Comparison of ENCODE assay signal across 14 cellular contexts in genomic region chr1:21552715-21553114, GRCh38. TPM values are rescaled to one million over a fixed set of nuclear protein-coding genes. Genes with fewer than 3 reads are reported as not detected.
A peak's percentile ranks its signal among the peaks of the same experiment; 100 is the strongest.
DNase-seq lines count a peak whose midpoint lies in the region; ATAC-seq and TF ChIP-seq lines count a peak whose summit lies in the region.
"Had no signal": no experiment of that assay in that cellular context is flagged by ENCODE, and none has a peak within 500 bp of the region (broad histone marks: within the 10 kb centered on the region; RNA-seq: fewer than 3 reads in every experiment).

No MANE protein-coding gene starts in this region.

- in situ Hi-C loops in mammary epithelial cell (cut with MboI; ENCODE audit: low sequenced_read_pairs in 2 of 2), result no loop called here

- peak; percentile 18; the same call in 1 of the 2 replicates for TF ChIP-seq CTCF in AG10803 (conservative IDR thresholded peaks at IDR 0.05; ENCODE audit: low read length)
- TF ChIP-seq CTCF in mammary epithelial cell (conservative IDR thresholded peaks at IDR 0.05 in 1 of 2, IDR thresholded peaks at IDR 0.05 in 1 of 2; ENCODE audit: extremely low read depth in 1 of 2, insufficient read depth in 1 of 2, low read depth in 1 of 2, low read length in 2 of 2), result no peak

- H3K4me2 ChIP-seq in mammary epithelial cell (ENCODE audit: insufficient read depth, low read depth, low read length), result no peak overlapping the region

- no peak overlapping the region for H3K27ac ChIP-seq in mammary epithelial cell (ENCODE audit: insufficient read depth, low read depth, low read length)
- H3K27ac ChIP-seq: body of pancreas had no signal

- ATAC-seq in HG03457 (IDR thresholded peaks at IDR 0.05; ENCODE audit: unreplicated experiment), result no peak
- ATAC-seq: body of pancreas had no signal

- dilution Hi-C loops in mammary epithelial cell (cut with HindIII; ENCODE audit: low sequenced_read_pairs), result loop anchor here (5.0 kb wide), 1 partner anchor 305 kb away; no protein-coding TSS in a partner anchor

- H3K9me3 ChIP-seq in mammary epithelial cell (replicated peaks; ENCODE audit: insufficient read depth, low read length), result no peaks in the 10 kb centered on the region
- H3K9me3 ChIP-seq: body of pancreas had no signal

- H3K4me3 ChIP-seq in AG10803 (ENCODE audit: low read length) (no peak overlapping the region), mammary epithelial cell (replicated peaks in 1 of 3; ENCODE audit: insufficient read depth in 1 of 3, low read depth in 2 of 3, low read length in 3 of 3) (no peak overlapping the region)
- H3K4me3 ChIP-seq in Jurkat, Clone E6-1 (ENCODE audit: low read length), result no peak overlapping the region
- H3K4me3 ChIP-seq: body of pancreas had no signal

- H2AFZ ChIP-seq in mammary epithelial cell (ENCODE audit: low read depth, low read length), result no peak overlapping the region

- 16% methylated on average over 1 of the region's 1 CpG for WGBS in mammary epithelial cell (ENCODE audit: low coverage, missing lambda C conversion rate)

- intact Hi-C loops in mammary epithelial cell (cut with micrococcal nuclease), result no loop called here

- no peak overlapping the region for H3K9ac ChIP-seq in mammary epithelial cell (ENCODE audit: insufficient read depth, low read length)

- no TSS peak for BruUV-seq in mammary epithelial cell (replicated peaks; lab: Mats Ljungman, UMichigan)

- H3K27me3 ChIP-seq in mammary epithelial cell (ENCODE audit: insufficient read depth, low read length), result no peaks in the 10 kb centered on the region
- H3K27me3 ChIP-seq: body of pancreas had no signal

- DNase-seq in AG10803 (ENCODE audit: low read depth) (peak; percentile 98), mammary epithelial cell (peak; percentile 63), kidney glomerular epithelial cell (lab: John Stamatoyannopoulos, UW) (peak; percentile 63), retina (no peak), amygdala (lab: John Stamatoyannopoulos, UW) (no peak), D341Med (ENCODE audit: low spot score) (no peak)
- peak; percentile 15 for DNase-seq in Jurkat, Clone E6-1 (ENCODE audit: low read depth, low spot score)
- DNase-seq: body of pancreas; CD8-positive, alpha-beta memory T cell; hypothalamus; naive B cell; NCI-H2029 had no signal

- no peaks in the 10 kb centered on the region for H3K79me2 ChIP-seq in mammary epithelial cell (ENCODE audit: insufficient read depth, low read length)

- H4K20me1 ChIP-seq in mammary epithelial cell (ENCODE audit: insufficient read depth, low read length), result no peaks in the 10 kb centered on the region

- H3K36me3 ChIP-seq in mammary epithelial cell (ENCODE audit: insufficient read depth, low read length), result no peaks in the 10 kb centered on the region

- CTCF ChIA-PET in mammary epithelial cell (lab: Charles Lee; ENCODE audit: low non-redundant PET), result no interaction called here

- no peaks in the 10 kb centered on the region for H3K4me1 ChIP-seq in mammary epithelial cell (ENCODE audit: insufficient read depth, low read length)
- H3K4me1 ChIP-seq: body of pancreas had no signal

RNA-seq across cellular contexts. Expression of gene ALPL, which starts 43.5 kb away (rescaled TPM):
- not detected for polyA plus RNA-seq in Jurkat, Clone E6-1 (2012; ENCODE audit: insufficient read depth, insufficient read length)
- not detected for total RNA-seq in mammary epithelial cell
- 0.09 TPM for polyA plus RNA-seq in mammary epithelial cell
- not detected for polyA minus RNA-seq in mammary epithelial cell
- total RNA-seq: activated CD8-positive, alpha-beta memory T cell treated with anti-CD3 and anti-CD28 coated beads for 36 hours; CD8-positive, alpha-beta memory T cell had no signal
- polyA plus RNA-seq: CD8-positive, alpha-beta memory T cell had no signal

Comparison
In these comparisons a context has a peak if more than half of its experiments do, and no peak if none do; other contexts are left out.
1. DNase-seq: peak in AG10803 (single experiment), Jurkat, Clone E6-1 (single experiment), mammary epithelial cell (single experiment) and kidney glomerular epithelial cell (single experiment); none in retina (single experiment), amygdala (0 of 56) and D341Med (single experiment).